In genomic region chr15:55360256-55360655, GRCh38 we compare ENCODE assay signal across 22 cellular contexts. TPM values are rescaled to one million over a fixed set of nuclear protein-coding genes. Genes with fewer than 3 reads are reported as not detected.
DNase-seq lines count a peak whose midpoint lies in the region; ATAC-seq, FAIRE-seq and TF ChIP-seq lines count a peak whose summit lies in the region.
"Had no signal": no experiment of that assay in that cellular context is flagged by ENCODE, and none has a peak within 500 bp of the region (broad histone marks: within the 10 kb centered on the region; RNA-seq: fewer than 3 reads in every experiment).

No MANE protein-coding gene starts in this region.

- no peak overlapping the region for H4K91ac ChIP-seq in trophoblast cell (ENCODE audit: low read depth, low read length)

- peak overlapping the region; percentile 25 for H3K27ac Mint-ChIP-seq in CD8-positive, alpha-beta T cell
- H3K27ac Mint-ChIP-seq in neural progenitor cell, result no peak overlapping the region
- H3K27ac Mint-ChIP-seq: activated CD4-positive, alpha-beta memory T cell treated with anti-CD3 and anti-CD28 coated beads for 36 hours had no signal

- no peaks in the 10 kb centered on the region for H4K20me1 ChIP-seq in OCI-LY7 (ENCODE audit: insufficient read depth, low read length)
- H4K20me1 ChIP-seq in neural progenitor cell (ENCODE audit: low read depth), result no peaks in the 10 kb centered on the region

- POLR2A ChIA-PET in CD8-positive, alpha-beta T cell (lab: Charles Lee), result no interaction called here
- POLR2A ChIA-PET in OCI-LY7 (lab: Charles Lee), result interaction anchor here (0.6 to 1.7 kb wide), 4 partner anchors 10 to 32 kb away, joined by 3 to 5 read pairs (median 4); no protein-coding TSS in a partner anchor

- no peak overlapping the region for H3K4me3 Mint-ChIP-seq in CD8-positive, alpha-beta T cell
- H3K4me3 Mint-ChIP-seq in neural progenitor cell, result no peak overlapping the region
- H3K4me3 Mint-ChIP-seq: activated CD4-positive, alpha-beta memory T cell treated with anti-CD3 and anti-CD28 coated beads for 36 hours; activated T-cell treated with anti-CD3 and anti-CD28 coated beads, Interleukin-2, amount 50 U/mL, for 4 hours had no signal

- no peak overlapping the region for H2BK5ac ChIP-seq in trophoblast cell (ENCODE audit: low read depth, low read length, poor library complexity)

- H3K4me3 ChIP-seq in CD8-positive, alpha-beta T cell (ENCODE audit: low read depth, low read length), result no peak overlapping the region
- H3K4me3 ChIP-seq in OCI-LY7 (ENCODE audit: low read depth, low read length, poor library complexity, severe bottlenecking) (no peak overlapping the region), neural progenitor cell (no peak overlapping the region), trophoblast cell (ENCODE audit: low read depth, low read length) (no peak overlapping the region)
- H3K4me3 ChIP-seq: cardiac muscle cell, SJCRH30, tibial nerve had no signal

- no peak overlapping the region for H3K18ac ChIP-seq in trophoblast cell (ENCODE audit: low read length)

- ATAC-seq in CD8-positive, alpha-beta T cell, result no peak
- no peak for ATAC-seq in HG02885 (IDR thresholded peaks at IDR 0.05; ENCODE audit: poor library complexity, unreplicated experiment)
- ATAC-seq: activated T-cell treated with anti-CD3 and anti-CD28 coated beads, Interleukin-2, amount 50 U/mL, for 4 hours; esophagus mucosa; HepG2; left colon; right cardiac atrium had no signal

- TF ChIP-seq CTCF in CD8-positive, alpha-beta T cell (IDR thresholded peaks at IDR 0.05), result no peak
- TF ChIP-seq CTCF in OCI-LY7 (conservative IDR thresholded peaks at IDR 0.05; ENCODE audit: low read length) (no peak), neural progenitor cell (IDR thresholded peaks at IDR 0.05) (no peak)

- no peak overlapping the region for H2BK120ac ChIP-seq in trophoblast cell (ENCODE audit: insufficient read depth, low read length, poor library complexity)

- H3K4ac ChIP-seq in trophoblast cell (ENCODE audit: low read depth, low read length), result no peak overlapping the region

- H3K9me3 Mint-ChIP-seq in CD8-positive, alpha-beta T cell, result no peaks in the 10 kb centered on the region
- no peaks in the 10 kb centered on the region for H3K9me3 Mint-ChIP-seq in neural progenitor cell
- H3K9me3 Mint-ChIP-seq: activated CD4-positive, alpha-beta memory T cell treated with anti-CD3 and anti-CD28 coated beads for 36 hours; activated T-cell treated with anti-CD3 and anti-CD28 coated beads, Interleukin-2, amount 50 U/mL, for 4 hours had no signal

- no peaks in the 10 kb centered on the region for H3K27me3 Mint-ChIP-seq in CD8-positive, alpha-beta T cell (ENCODE audit: low read depth)
- no peaks in the 10 kb centered on the region for H3K27me3 Mint-ChIP-seq in neural progenitor cell (ENCODE audit: insufficient read depth, low read depth)
- H3K27me3 Mint-ChIP-seq: activated CD4-positive, alpha-beta memory T cell treated with anti-CD3 and anti-CD28 coated beads for 36 hours had no signal

- H3K79me2 ChIP-seq in OCI-LY7 (ENCODE audit: insufficient read depth, low read depth, low read length), result no peaks in the 10 kb centered on the region
- no peaks in the 10 kb centered on the region for H3K79me2 ChIP-seq in neural progenitor cell (ENCODE audit: low read depth)
- no peaks in the 10 kb centered on the region for H3K79me2 ChIP-seq in trophoblast cell (ENCODE audit: control insufficient read depth, insufficient read depth, low read length, poor library complexity)

- no peaks in the 10 kb centered on the region for H3K4me1 Mint-ChIP-seq in CD8-positive, alpha-beta T cell (ENCODE audit: low read depth)
- H3K4me1 Mint-ChIP-seq in neural progenitor cell, result no peaks in the 10 kb centered on the region

- no peak overlapping the region for H3K27ac ChIP-seq in CD8-positive, alpha-beta T cell (ENCODE audit: low read depth, low read length)
- H3K27ac ChIP-seq in OCI-LY7 (ENCODE audit: low read depth, low read length, poor library complexity, severe bottlenecking) (no peak overlapping the region), neural progenitor cell (no peak overlapping the region), trophoblast cell (ENCODE audit: low read depth, low read length) (no peak overlapping the region)
- H3K27ac ChIP-seq: cardiac muscle cell, SJCRH30, tibial nerve had no signal

- H4K8ac ChIP-seq in trophoblast cell (ENCODE audit: low read depth, low read length), result no peak overlapping the region

- H2AFZ ChIP-seq in OCI-LY7 (ENCODE audit: low read length) (no peak overlapping the region), neural progenitor cell (replicated peaks) (no peak overlapping the region), trophoblast cell (ENCODE audit: insufficient read depth, low read length, poor library complexity) (no peak overlapping the region)

- no peak for FAIRE-seq in GM12891 (lab: Jason Lieb, UNC)
- FAIRE-seq: HepG2 had no signal

- no peaks in the 10 kb centered on the region for H3K9me2 ChIP-seq in OCI-LY7 (ENCODE audit: insufficient read depth, low read length)

- TF ChIP-seq POLR2A in GM12891 (IDR thresholded peaks at IDR 0.05; ENCODE audit: low read depth, low read length), result no peak

- no CpG with 5 or more reads among the region's 6 CpGs for WGBS in trophoblast cell (ENCODE audit: extremely low coverage, insufficient coverage, insufficient read length)

- H3K4me2 ChIP-seq in OCI-LY7 (ENCODE audit: low read length) (no peak overlapping the region), neural progenitor cell (no peak overlapping the region), trophoblast cell (ENCODE audit: low read length) (no peak overlapping the region)

- H3K36me3 ChIP-seq in CD8-positive, alpha-beta T cell (ENCODE audit: insufficient read depth, low read length), result no peaks in the 10 kb centered on the region
- H3K36me3 ChIP-seq in OCI-LY7 (ENCODE audit: insufficient read depth, low read length) (peaks cover 21% of the 10 kb centered on the region; the same call in 1 of the 2 replicates), neural progenitor cell (no peaks in the 10 kb centered on the region), trophoblast cell (ENCODE audit: control insufficient read depth in 1 of 2, insufficient read depth in 2 of 2, low read length in 2 of 2) (no peaks in the 10 kb centered on the region)
- H3K36me3 ChIP-seq: SJCRH30 had no signal

- no peak overlapping the region for H2BK12ac ChIP-seq in trophoblast cell (ENCODE audit: low read length)

- H4K12ac ChIP-seq in trophoblast cell (ENCODE audit: low read depth, low read length), result no peak overlapping the region

- CTCF ChIA-PET in CD8-positive, alpha-beta T cell (lab: Charles Lee), result interaction anchor here (0.6 kb wide), 1 partner anchor 25 kb away, joined by 3 read pairs; no protein-coding TSS in a partner anchor
- CTCF ChIA-PET in OCI-LY7 (lab: Charles Lee; ENCODE audit: unreplicated experiment), result no interaction called here

- DNase-seq in CD8-positive, alpha-beta T cell, result no peak
- DNase-seq in OCI-LY7 (ENCODE audit: low spot score) (no peak), dermis blood vessel endothelial cell (peak; percentile 29), neural progenitor cell (ENCODE audit: low spot score) (no peak), trophoblast cell (no peak), GM12891 (ENCODE audit: insufficient read length, low spot score) (no peak)
- DNase-seq: activated CD4-positive, alpha-beta memory T cell treated with anti-CD3 and anti-CD28 coated beads for 36 hours; activated T-cell treated with anti-CD3 and anti-CD28 coated beads, Interleukin-2, amount 50 U/mL, for 4 hours; DMS 273 treated with DMSO at 0.1 percent for 48 hours; GDM1; H7; left colon; NCI-H1436; nucleus accumbens; right cardiac atrium; SJCRH30 had no signal

- no peak overlapping the region for H2AK5ac ChIP-seq in trophoblast cell (ENCODE audit: low read length)

- H3K27me3 ChIP-seq in CD8-positive, alpha-beta T cell (ENCODE audit: insufficient read depth, low read length), result no peaks in the 10 kb centered on the region
- H3K27me3 ChIP-seq in neural progenitor cell (no peaks in the 10 kb centered on the region), trophoblast cell (ENCODE audit: insufficient read depth, low read length) (no peaks in the 10 kb centered on the region)
- H3K27me3 ChIP-seq: cardiac muscle cell, SJCRH30, tibial nerve had no signal

- no peaks in the 10 kb centered on the region for H3K79me1 ChIP-seq in trophoblast cell (ENCODE audit: low read length)

- BruUV-seq in OCI-LY7 (replicated peaks; lab: Mats Ljungman, UMichigan), result TSS peak; percentile 57

- no peak overlapping the region for H3K14ac ChIP-seq in trophoblast cell (ENCODE audit: low read length)

- H3K4me1 ChIP-seq in CD8-positive, alpha-beta T cell (ENCODE audit: insufficient read depth, low read length), result no peaks in the 10 kb centered on the region
- H3K4me1 ChIP-seq in OCI-LY7 (ENCODE audit: insufficient read depth, low read length, poor library complexity, severe bottlenecking) (no peaks in the 10 kb centered on the region), neural progenitor cell (no peaks in the 10 kb centered on the region), trophoblast cell (ENCODE audit: control insufficient read depth in 1 of 2, insufficient read depth in 2 of 2, low read length in 2 of 2) (no peaks in the 10 kb centered on the region)
- H3K4me1 ChIP-seq: SJCRH30, tibial nerve had no signal

- H3K36me3 Mint-ChIP-seq in CD8-positive, alpha-beta T cell, result peaks cover 62% of the 10 kb centered on the region
- peaks cover 1% of the 10 kb centered on the region for H3K36me3 Mint-ChIP-seq in neural progenitor cell

- no peaks in the 10 kb centered on the region for H3F3A ChIP-seq in neural progenitor cell (ENCODE audit: low read depth)

- no peaks in the 10 kb centered on the region for H3K9me3 ChIP-seq in CD8-positive, alpha-beta T cell (ENCODE audit: low read length)
- H3K9me3 ChIP-seq in OCI-LY7 (ENCODE audit: low read length) (no peaks in the 10 kb centered on the region), neural progenitor cell (ENCODE audit: low read depth) (no peaks in the 10 kb centered on the region), trophoblast cell (ENCODE audit: insufficient read depth, low read depth, low read length) (no peaks in the 10 kb centered on the region)
- H3K9me3 ChIP-seq: SJCRH30, tibial nerve had no signal

- intact Hi-C loops in CD8-positive, alpha-beta T cell (cut with DNase I, micrococcal nuclease), result loop anchor here in 1 of 2 experiments (10.0 kb wide), 1 partner anchor 75 kb away; no protein-coding TSS in a partner anchor
- intact Hi-C loops in OCI-LY7 (cut with micrococcal nuclease; ENCODE audit: unreplicated experiment), result no loop called here

- H3K9ac ChIP-seq in neural progenitor cell (peak overlapping the region; percentile 23), trophoblast cell (ENCODE audit: low read length) (no peak overlapping the region)

- no peak overlapping the region for H3K23ac ChIP-seq in trophoblast cell (ENCODE audit: low read length)

RNA-seq across cellular contexts. Expression of gene PIGB, which starts 41.2 kb away (rescaled TPM):
- total RNA-seq in CD8-positive, alpha-beta T cell, result 10 to 100 TPM; 17.8 to 19.2 TPM
- total RNA-seq in OCI-LY7 (2014; rRNA removed; shearing (Covaris generic)), result 8.7 and 10.3 TPM in 2 replicates
- total RNA-seq in OCI-LY7 (2022) (27.6 and 35.7 TPM in 2 replicates), dermis blood vessel endothelial cell (12.6 and 15.4 TPM in 2 replicates), neural progenitor cell (ENCODE audit: low replicate concordance) (15.6 and 18.7 TPM in 2 replicates)
- 6.1 TPM in 2 replicates for polyA plus RNA-seq in trophoblast cell (2013)
- 10.1 TPM for polyA plus RNA-seq in GM12891 (2012; ENCODE audit: low read depth, missing spikeins)

RNA-seq across cellular contexts. Expression of gene PIGBOS1, which starts 41.3 kb away (rescaled TPM):
- total RNA-seq in CD8-positive, alpha-beta T cell, result 1 to 10 TPM; 6.4 to 6.8 TPM
- 10.1 and 10.4 TPM in 2 replicates for total RNA-seq in OCI-LY7 (2014; rRNA removed; shearing (Covaris generic))
- total RNA-seq in OCI-LY7 (2022), result 14.8 and 15.6 TPM in 2 replicates
- 7.3 and 13.3 TPM in 2 replicates for total RNA-seq in dermis blood vessel endothelial cell
- 12.3 and 25.0 TPM in 2 replicates for total RNA-seq in neural progenitor cell (ENCODE audit: low replicate concordance)
- 8.9 and 9.2 TPM in 2 replicates for polyA plus RNA-seq in trophoblast cell (2013)
- 11.6 TPM for polyA plus RNA-seq in GM12891 (2012; ENCODE audit: low read depth, missing spikeins)

RNA-seq across cellular contexts. Expression of gene CCPG1, which starts 47.9 kb away (rescaled TPM):
- 10 to 100 TPM; 35.5 to 37.6 TPM for total RNA-seq in CD8-positive, alpha-beta T cell
- 9.2 and 9.8 TPM in 2 replicates for total RNA-seq in OCI-LY7 (2014; rRNA removed; shearing (Covaris generic))
- total RNA-seq in OCI-LY7 (2022), result 26.0 and 32.6 TPM in 2 replicates
- total RNA-seq in dermis blood vessel endothelial cell, result 70.5 and 84.7 TPM in 2 replicates
- total RNA-seq in neural progenitor cell (ENCODE audit: low replicate concordance), result 13.8 and 28.0 TPM in 2 replicates
- 13.5 and 13.6 TPM in 2 replicates for polyA plus RNA-seq in trophoblast cell (2013)
- 2.8 TPM for polyA plus RNA-seq in GM12891 (2012; ENCODE audit: low read depth, missing spikeins)

RNA-seq across cellular contexts. Expression of gene PIERCE2, which starts 48.0 kb away (rescaled TPM):
- total RNA-seq in CD8-positive, alpha-beta T cell, result not detected
- total RNA-seq in OCI-LY7 (2014; rRNA removed; shearing (Covaris generic)), result 0.51 and 1.3 TPM in 2 replicates
- total RNA-seq in OCI-LY7 (2022) (2.1 and 3.1 TPM in 2 replicates), dermis blood vessel endothelial cell (0.79 and 0.85 TPM in 2 replicates), neural progenitor cell (ENCODE audit: low replicate concordance) (3.9 and 14.2 TPM in 2 replicates)
- polyA plus RNA-seq in trophoblast cell (2013), result 1.0 and 1.8 TPM in 2 replicates
- polyA plus RNA-seq in GM12891 (2012; ENCODE audit: low read depth, missing spikeins), result 0.41 TPM
- total RNA-seq: esophagus mucosa; HepG2; T-helper 1 cell treated with Interleukin-12 subunit alpha and Interleukin-12 subunit beta and Interleukin-4 antibody, amounts not matched to agents 30 ng/mL and 1 ng/mL, for 36 hours had no signal
